13 cellular contexts compared by ENCODE assay signal in the genomic region with DNA sequence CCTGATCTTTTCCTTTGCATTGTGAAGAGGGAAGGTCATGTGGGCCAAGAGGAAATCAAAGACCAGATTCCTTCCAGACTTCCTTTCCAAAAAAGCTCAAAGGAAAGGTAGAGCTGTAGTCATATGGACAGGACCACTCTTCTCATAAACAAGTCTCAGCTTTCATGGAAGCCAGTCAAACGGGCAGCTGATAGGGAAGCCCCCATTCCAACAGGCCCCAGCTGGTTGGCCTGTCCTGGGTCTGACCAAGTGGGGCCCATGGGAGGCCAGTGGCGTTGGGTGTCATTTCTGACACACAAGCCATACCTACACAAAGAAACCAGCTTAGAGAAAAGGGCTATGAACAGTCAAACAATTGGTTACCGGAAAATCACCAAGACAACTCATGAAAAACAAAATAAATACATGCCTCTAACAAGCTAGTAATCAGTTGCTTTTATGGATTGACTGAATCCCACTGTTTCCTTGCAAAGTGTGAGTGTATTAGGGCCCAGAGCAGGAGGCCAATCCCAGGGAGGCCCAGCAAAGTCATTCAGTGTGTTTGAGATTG.
DNase-seq lines count a peak whose midpoint lies in the region; ATAC-seq, FAIRE-seq and TF ChIP-seq lines count a peak whose summit lies in the region.
"Had no signal": no experiment of that assay in that cellular context is flagged by ENCODE, and none has a peak within 500 bp of the region (broad histone marks: within the 10 kb centered on the region; RNA-seq: fewer than 3 reads in every experiment).

No MANE protein-coding gene starts in this region.

- ATAC-seq in GM19455 (IDR thresholded peaks at IDR 0.05; ENCODE audit: unreplicated experiment) (no peak), HG02981 (IDR thresholded peaks at IDR 0.05; ENCODE audit: unreplicated experiment) (no peak)

- H2AFZ ChIP-seq in GM23248 (no peak overlapping the region), astrocyte (ENCODE audit: low read depth, low read length) (no peak overlapping the region), parathyroid adenoma (peak overlapping the region; percentile 34)

- peak overlapping the region; percentile 75 for H3K27ac Mint-ChIP-seq in astrocyte (ENCODE audit: unreplicated experiment)
- H3K27ac Mint-ChIP-seq: CD4-positive, CD25-positive, alpha-beta regulatory T cell had no signal

- H3K4me3 ChIP-seq in GM23248 (no peak overlapping the region), astrocyte (ENCODE audit: insufficient read depth, low read depth, low read length) (no peak overlapping the region), right atrium auricular region (no peak overlapping the region), parathyroid adenoma (ENCODE audit: low read depth, low read length) (no peak overlapping the region)

- H3K4me3 Mint-ChIP-seq in astrocyte (ENCODE audit: unreplicated experiment), result no peak overlapping the region
- H3K4me3 Mint-ChIP-seq: CD4-positive, CD25-positive, alpha-beta regulatory T cell had no signal

- H4K20me1 ChIP-seq in GM23248 (ENCODE audit: insufficient read depth), result no peaks in the 10 kb centered on the region
- H4K20me1 ChIP-seq in astrocyte (ENCODE audit: insufficient read depth, low read length), result no peaks in the 10 kb centered on the region

- H3K4me2 ChIP-seq in GM23248 (ENCODE audit: unreplicated experiment) (no peak overlapping the region), astrocyte (ENCODE audit: low read length) (no peak overlapping the region), parathyroid adenoma (ENCODE audit: low read length) (no peak overlapping the region)

- no peaks in the 10 kb centered on the region for H3K9me2 ChIP-seq in GM23248 (ENCODE audit: insufficient read depth)

- H3K9me3 ChIP-seq in GM23248 (ENCODE audit: low read depth) (no peaks in the 10 kb centered on the region), astrocyte (ENCODE audit: insufficient read depth, low read depth, low read length) (no peaks in the 10 kb centered on the region), right atrium auricular region (no peaks in the 10 kb centered on the region), parathyroid adenoma (ENCODE audit: control insufficient read depth, low read length) (no peaks in the 10 kb centered on the region)

- H3K27me3 ChIP-seq in GM23248 (replicated peaks; ENCODE audit: insufficient read depth), result no peaks in the 10 kb centered on the region
- H3K27me3 ChIP-seq in astrocyte (ENCODE audit: insufficient read depth, low read length), result no peaks in the 10 kb centered on the region
- H3K27me3 ChIP-seq in right atrium auricular region, result no peaks in the 10 kb centered on the region
- H3K27me3 ChIP-seq in parathyroid adenoma (ENCODE audit: control insufficient read depth, insufficient read depth, low read length), result no peaks in the 10 kb centered on the region

- H3K9me3 Mint-ChIP-seq in astrocyte (ENCODE audit: unreplicated experiment), result no peaks in the 10 kb centered on the region
- H3K9me3 Mint-ChIP-seq: CD4-positive, CD25-positive, alpha-beta regulatory T cell had no signal

- DNase-seq in GM23248 (no peak), astrocyte (ENCODE audit: low read depth) (no peak), right atrium auricular region (ENCODE audit: low spot score) (no peak), NCI-H146 treated with DMSO at 0.1 percent for 48 hours (lab: John Stamatoyannopoulos, UW; ENCODE audit: unreplicated experiment) (no peak), ACHN (no peak)
- DNase-seq: CD4-positive, CD25-positive, alpha-beta regulatory T cell; NCI-H187 treated with DMSO at 0.1 percent for 48 hours; NCI-H526 treated with DMSO at 0.1 percent for 48 hours; SIG-M5 had no signal

- H3K36me3 ChIP-seq in GM23248 (ENCODE audit: low read depth), result no peaks in the 10 kb centered on the region
- H3K36me3 ChIP-seq in astrocyte (ENCODE audit: insufficient read depth, low read length), result no peaks in the 10 kb centered on the region
- H3K36me3 ChIP-seq in right atrium auricular region, result no peaks in the 10 kb centered on the region
- H3K36me3 ChIP-seq in parathyroid adenoma (ENCODE audit: control insufficient read depth, insufficient read depth, low read length), result no peaks in the 10 kb centered on the region

- no peaks in the 10 kb centered on the region for H3F3A ChIP-seq in GM23248 (ENCODE audit: insufficient read depth)

- H3K4me1 ChIP-seq in GM23248 (ENCODE audit: insufficient read depth) (peaks cover 9% of the 10 kb centered on the region), astrocyte (ENCODE audit: insufficient read depth, low read length) (peaks cover 6% of the 10 kb centered on the region), right atrium auricular region (peaks cover 0 to 18% of the 10 kb centered on the region in 2 donors), parathyroid adenoma (no peaks in the 10 kb centered on the region)

- peaks cover 5% of the 10 kb centered on the region for H3K27me3 Mint-ChIP-seq in astrocyte (ENCODE audit: low read depth, unreplicated experiment)
- H3K27me3 Mint-ChIP-seq: CD4-positive, CD25-positive, alpha-beta regulatory T cell had no signal

- H3K79me2 ChIP-seq in GM23248 (ENCODE audit: insufficient read depth) (no peaks in the 10 kb centered on the region), astrocyte (ENCODE audit: insufficient read depth, low read length) (no peaks in the 10 kb centered on the region), parathyroid adenoma (no peaks in the 10 kb centered on the region)

- TF ChIP-seq CTCF in astrocyte (IDR thresholded peaks at IDR 0.05; ENCODE audit: insufficient read depth, low read depth, low read length), result no peak
- TF ChIP-seq CTCF in right atrium auricular region (IDR thresholded peaks at IDR 0.05), result no peak
- TF ChIP-seq CTCF in parathyroid adenoma (IDR thresholded peaks at IDR 0.05), result no peak

- in situ Hi-C loops in GM23248 (cut with MboI) (no loop called here), ACHN (cut with HindIII; ENCODE audit: low pct_ligation_motif_present, low pct_unique_long_range_greater_than_20kb, low sequenced_read_pairs) (no loop called here)

- 63 to 67% methylated on average over 3 of the region's 3 CpGs for WGBS in GM23248 (ENCODE audit: low coverage in 1 of 2, low lambda C conversion rate in 2 of 2, missing lambda C conversion rate in 2 of 2), 2 experiments

- H3K36me3 Mint-ChIP-seq in astrocyte (ENCODE audit: low read depth, unreplicated experiment), result no peaks in the 10 kb centered on the region
- H3K36me3 Mint-ChIP-seq: CD4-positive, CD25-positive, alpha-beta regulatory T cell had no signal

- H3K27ac ChIP-seq in GM23248 (peak overlapping the region; percentile 30; the same call in 1 of the 2 replicates), astrocyte (ENCODE audit: low read depth, low read length) (no peak overlapping the region), right atrium auricular region (peak overlapping the region; percentile 54 to 59), parathyroid adenoma (peak overlapping the region; percentile 39)

- H3K9ac ChIP-seq in GM23248 (no peak overlapping the region), astrocyte (ENCODE audit: low read length) (no peak overlapping the region), parathyroid adenoma (no peak overlapping the region)

- peaks cover 2% of the 10 kb centered on the region for H3K4me1 Mint-ChIP-seq in astrocyte (ENCODE audit: low read depth, unreplicated experiment)
- H3K4me1 Mint-ChIP-seq: CD4-positive, CD25-positive, alpha-beta regulatory T cell had no signal

- FAIRE-seq in astrocyte (lab: Jason Lieb, UNC), result peak; percentile 77
- FAIRE-seq: H54 had no signal
